1 cellular context compared by ENCODE assay signal in the genomic region with DNA sequence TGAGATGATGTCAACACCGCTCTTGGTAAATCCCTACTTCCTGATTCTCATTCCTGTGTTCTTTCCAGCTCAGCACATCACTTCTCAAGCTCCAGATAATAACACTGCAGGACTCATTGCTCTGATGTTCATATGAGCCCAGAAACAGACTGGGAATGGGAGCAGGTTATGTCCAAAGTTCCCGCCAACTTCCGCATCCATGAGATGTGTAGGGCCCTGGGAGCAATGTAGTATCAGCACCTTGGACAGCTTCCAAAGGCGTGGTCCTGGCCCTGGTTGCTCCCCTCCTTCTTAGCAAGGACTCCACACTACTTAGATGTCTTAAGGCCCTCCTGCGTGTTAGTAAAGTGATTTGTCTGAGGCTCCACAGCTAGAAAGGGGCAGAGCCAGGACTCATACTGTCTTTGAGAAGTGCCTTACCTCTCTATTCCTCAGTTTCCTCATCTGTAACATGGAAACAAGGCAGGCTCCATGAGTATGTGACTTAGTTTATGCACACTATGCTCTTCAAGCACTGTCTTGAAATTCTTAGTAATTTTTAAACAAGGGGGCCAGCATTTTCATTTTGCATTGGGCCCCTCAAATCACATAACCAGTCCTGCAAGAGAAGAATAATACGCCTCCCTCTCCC.
A peak's percentile ranks its signal among the peaks of the same experiment; 100 is the strongest.
TF ChIP-seq lines count a peak whose summit lies in the region.

No MANE protein-coding gene starts in this region.

TF ChIP-seq in PFSK-1, 5 proteins besides CTCF, POLR2A, EP300 and RAD21:
- TF ChIP-seq, protein P1, sequence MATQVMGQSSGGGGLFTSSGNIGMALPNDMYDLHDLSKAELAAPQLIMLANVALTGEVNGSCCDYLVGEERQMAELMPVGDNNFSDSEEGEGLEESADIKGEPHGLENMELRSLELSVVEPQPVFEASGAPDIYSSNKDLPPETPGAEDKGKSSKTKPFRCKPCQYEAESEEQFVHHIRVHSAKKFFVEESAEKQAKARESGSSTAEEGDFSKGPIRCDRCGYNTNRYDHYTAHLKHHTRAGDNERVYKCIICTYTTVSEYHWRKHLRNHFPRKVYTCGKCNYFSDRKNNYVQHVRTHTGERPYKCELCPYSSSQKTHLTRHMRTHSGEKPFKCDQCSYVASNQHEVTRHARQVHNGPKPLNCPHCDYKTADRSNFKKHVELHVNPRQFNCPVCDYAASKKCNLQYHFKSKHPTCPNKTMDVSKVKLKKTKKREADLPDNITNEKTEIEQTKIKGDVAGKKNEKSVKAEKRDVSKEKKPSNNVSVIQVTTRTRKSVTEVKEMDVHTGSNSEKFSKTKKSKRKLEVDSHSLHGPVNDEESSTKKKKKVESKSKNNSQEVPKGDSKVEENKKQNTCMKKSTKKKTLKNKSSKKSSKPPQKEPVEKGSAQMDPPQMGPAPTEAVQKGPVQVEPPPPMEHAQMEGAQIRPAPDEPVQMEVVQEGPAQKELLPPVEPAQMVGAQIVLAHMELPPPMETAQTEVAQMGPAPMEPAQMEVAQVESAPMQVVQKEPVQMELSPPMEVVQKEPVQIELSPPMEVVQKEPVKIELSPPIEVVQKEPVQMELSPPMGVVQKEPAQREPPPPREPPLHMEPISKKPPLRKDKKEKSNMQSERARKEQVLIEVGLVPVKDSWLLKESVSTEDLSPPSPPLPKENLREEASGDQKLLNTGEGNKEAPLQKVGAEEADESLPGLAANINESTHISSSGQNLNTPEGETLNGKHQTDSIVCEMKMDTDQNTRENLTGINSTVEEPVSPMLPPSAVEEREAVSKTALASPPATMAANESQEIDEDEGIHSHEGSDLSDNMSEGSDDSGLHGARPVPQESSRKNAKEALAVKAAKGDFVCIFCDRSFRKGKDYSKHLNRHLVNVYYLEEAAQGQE (IDR thresholded peaks at IDR 0.05; ENCODE audit: insufficient read depth in 1 of 2, low read depth in 2 of 2, low read length in 2 of 2), result peak; percentile 86 to 95
- no peak for TF ChIP-seq POLR2AphosphoS5 (IDR thresholded peaks at IDR 0.05; ENCODE audit: low read depth, low read length)
